In the genomic region with DNA sequence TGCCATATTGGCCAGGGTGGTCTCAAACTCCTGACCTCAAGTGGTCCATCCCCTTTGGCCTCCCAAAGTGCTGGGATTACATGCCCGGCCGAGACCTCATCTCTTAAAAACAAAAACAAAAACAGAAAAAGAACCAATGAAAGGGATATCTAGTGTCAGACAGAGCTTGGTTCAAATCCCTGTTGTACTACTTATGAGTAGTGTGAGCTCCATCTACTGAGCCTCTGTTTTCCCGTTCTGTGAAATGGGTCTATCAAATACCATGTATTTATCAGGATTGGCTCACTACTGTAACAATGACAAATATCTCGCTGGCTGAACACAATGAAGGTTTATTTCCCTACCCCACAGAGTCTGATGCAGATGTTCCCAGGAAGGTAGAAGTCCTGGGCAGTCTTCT, we compare ENCODE assay signal across 1 cellular context.
TF ChIP-seq lines count a peak whose summit lies in the region.

No MANE protein-coding gene starts in this region.

TF ChIP-seq in HepG2, 621 proteins besides CTCF, POLR2A, EP300 and RAD21 (continued from another document):
- TF ChIP-seq LCORL (IDR thresholded peaks at IDR 0.05) (no peak), LCORL (CRISPR knock-in tag; IDR thresholded peaks at IDR 0.05) (no peak), HNF4A (CRISPR knock-in tag; IDR thresholded peaks at IDR 0.05) (no peak), ELF3 (CRISPR knock-in tag; IDR thresholded peaks at IDR 0.05) (no peak)
